16 cellular contexts compared by ENCODE assay signal in genomic region chr7:105355701-105356100, GRCh38.
"Had no signal": no experiment of that assay in that cellular context is flagged by ENCODE, and none has a peak within 500 bp of the region (broad histone marks: within the 10 kb centered on the region; RNA-seq: fewer than 3 reads in every experiment).

No MANE protein-coding gene starts in this region.

- H3K9me3 Mint-ChIP-seq: activated T-helper 2 cell treated with anti-CD3 and anti-CD28 coated beads, Interferon-gamma antibody, Interleukin-2, Interleukin-4, amounts not matched to agents 10 μg/mL and 5 μg/mL and 100 μg/mL, durations not matched to agents 14 hours and 24 hours and 36 hours; dendritic cell treated with granulocyte-macrophage colony-stimulating factor and Interleukin-4, amounts not matched to agents 40 ng/mL and 50 ng/mL, for 4 days; effector memory CD8-positive, alpha-beta T cell had no signal

- H3K27ac Mint-ChIP-seq: activated T-helper 2 cell treated with anti-CD3 and anti-CD28 coated beads, Interferon-gamma antibody, Interleukin-2, Interleukin-4, amounts not matched to agents 10 μg/mL and 5 μg/mL and 100 μg/mL, durations not matched to agents 14 hours and 24 hours and 36 hours had no signal

- H3K27me3 ChIP-seq: gastroesophageal sphincter, right atrium auricular region, thyroid gland, vagina had no signal

- H3K27me3 Mint-ChIP-seq: dendritic cell treated with granulocyte-macrophage colony-stimulating factor and Interleukin-4, amounts not matched to agents 40 ng/mL and 50 ng/mL, for 4 days; effector memory CD8-positive, alpha-beta T cell had no signal

- ATAC-seq: effector memory CD8-positive, alpha-beta T cell; gastroesophageal sphincter had no signal

- H3K4me3 ChIP-seq: gastroesophageal sphincter, left ventricle myocardium inferior, right atrium auricular region, skin epidermis, thyroid gland, vagina had no signal

- H3K36me3 ChIP-seq: gastroesophageal sphincter, left ventricle myocardium inferior, right atrium auricular region, thyroid gland, vagina had no signal

- DNase-seq: activated CD4-positive, alpha-beta T cell treated with anti-CD3 and anti-CD28 coated beads for 4 hours; activated CD8-positive, alpha-beta memory T cell treated with anti-CD3 and anti-CD28 coated beads for 24 hours; activated naive CD4-positive, alpha-beta T cell treated with anti-CD3 and anti-CD28 coated beads, Interleukin-2, amount 50 U/mL, for 16 hours; effector memory CD8-positive, alpha-beta T cell; kidney; left ventricle myocardium inferior; mesendoderm; thyroid gland had no signal

- H3K27ac ChIP-seq: epithelial cell of prostate, gastroesophageal sphincter, left ventricle myocardium inferior, right atrium auricular region, thyroid gland, vagina, VCaP had no signal

- H3K4me3 Mint-ChIP-seq: dendritic cell treated with granulocyte-macrophage colony-stimulating factor and Interleukin-4, amounts not matched to agents 40 ng/mL and 50 ng/mL, for 4 days had no signal

- H3K9me3 ChIP-seq: gastroesophageal sphincter, left ventricle myocardium inferior, right atrium auricular region, thyroid gland, vagina had no signal
